22 cellular contexts compared by ENCODE assay signal in genomic region chr19:18858906-18859646, GRCh38. TPM values are rescaled to one million over a fixed set of nuclear protein-coding genes. Genes with fewer than 3 reads are reported as not detected.
"Had no signal": no experiment of that assay in that cellular context is flagged by ENCODE, and none has a peak within 500 bp of the region (broad histone marks: within the 10 kb centered on the region; RNA-seq: fewer than 3 reads in every experiment).

No MANE protein-coding gene starts in this region.

- DNase-seq: activated CD4-positive, alpha-beta memory T cell treated with anti-CD3 and anti-CD28 coated beads, Interleukin-2, amount 10 ng/mL, durations not matched to agents 7 days and 5 days; activated CD4-positive, alpha-beta T cell treated with anti-CD3 and anti-CD28 coated beads for 48 hours; activated CD4-positive, CD25-positive, alpha-beta regulatory T cell; activated CD8-positive, alpha-beta memory T cell treated with anti-CD3 and anti-CD28 coated beads, Interleukin-2, amount 10 ng/mL, durations not matched to agents 7 days and 5 days; activated naive CD4-positive, alpha-beta T cell; activated T-cell treated with anti-CD3 and anti-CD28 coated beads, Interleukin-2, amount 50 U/mL, for 1 hour; cortex of kidney; effector CD4-positive, alpha-beta T cell; naive thymus-derived CD8-positive, alpha-beta T cell; stimulated activated CD4-positive, alpha-beta T cell treated with anti-CD3 and anti-CD28 coated beads, Interleukin-12 subunit alpha, Interleukin-12 subunit beta, amount 100 ng/mL, for 4 hours; stimulated activated CD4-positive, alpha-beta T cell treated with anti-CD3 and anti-CD28 coated beads, Interleukin-1b, Interleukin-23, amount 100 ng/mL, for 48 hours; stimulated activated CD8-positive, alpha-beta memory T cell treated with anti-CD3 and anti-CD28 coated beads, Interleukin-4, amount 100 ng/mL, for 48 hours; stimulated activated naive CD4-positive, alpha-beta T cell treated with Interleukin-2 at 50 U/mL for 16 hours; T-cell; T-helper 9 cell; tibial artery had no signal

- H3K27me3 ChIP-seq: gastroesophageal sphincter, heart left ventricle, tibial artery had no signal

- H3K9ac ChIP-seq: parathyroid adenoma had no signal

- H3K4me1 ChIP-seq: parathyroid adenoma, tibial artery had no signal

- H3K9me3 ChIP-seq: gastroesophageal sphincter, heart left ventricle, lower lobe of right lung, tibial artery had no signal

- H3K27ac ChIP-seq: parathyroid adenoma, tibial artery had no signal

- ATAC-seq: activated CD8-positive, alpha-beta memory T cell treated with anti-CD3 and anti-CD28 coated beads, Interleukin-2, amount 10 ng/mL, durations not matched to agents 7 days and 5 days; activated T-helper 17 cell treated with anti-CD3 and anti-CD28 coated beads, Interleukin-2, amount 50 U/mL, for 72 hours; esophagus mucosa; lower lobe of right lung; naive thymus-derived CD8-positive, alpha-beta T cell; T-cell had no signal

- H2AFZ ChIP-seq: parathyroid adenoma had no signal

- H3K4me3 ChIP-seq: gastroesophageal sphincter, heart left ventricle, lower lobe of right lung, tibial artery had no signal

RNA-seq across cellular contexts. Expression of gene CERS1, which starts 36.9 kb away (rescaled TPM):
- total RNA-seq: activated CD4-positive, alpha-beta memory T cell treated with anti-CD3 and anti-CD28 coated beads, Interleukin-2, amount 10 ng/mL, durations not matched to agents 7 days and 5 days; activated CD8-positive, alpha-beta memory T cell treated with anti-CD3 and anti-CD28 coated beads, Interleukin-2, amount 10 ng/mL, durations not matched to agents 7 days and 5 days; activated T-helper 17 cell treated with anti-CD3 and anti-CD28 coated beads, Interleukin-2, amount 50 U/mL, for 72 hours; esophagus mucosa; lower lobe of right lung; naive thymus-derived CD8-positive, alpha-beta T cell had no signal
- polyA plus RNA-seq: naive thymus-derived CD8-positive, alpha-beta T cell had no signal
